In the genomic region with DNA sequence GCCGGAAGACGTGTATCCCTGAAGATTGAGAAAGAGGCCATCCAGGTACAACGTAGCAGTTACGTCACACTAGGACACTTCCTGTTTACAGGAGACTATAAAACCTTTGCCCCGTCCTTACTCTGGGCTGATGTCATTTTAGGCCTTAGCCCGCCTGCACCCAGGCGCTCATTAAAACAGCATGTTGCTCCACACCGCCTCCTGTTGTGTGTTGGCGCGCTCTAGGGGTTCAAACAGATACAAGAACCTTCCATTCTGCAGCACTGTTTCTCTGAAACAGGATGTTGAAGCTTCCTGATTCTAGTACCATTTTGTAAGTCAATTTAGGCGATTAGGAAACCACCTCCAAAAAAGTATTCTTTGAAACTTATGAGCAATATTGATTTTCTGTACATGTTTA, we compare ENCODE assay signal across 1 cellular context.
A peak's percentile ranks its signal among the peaks of the same experiment; 100 is the strongest.
TF ChIP-seq lines count a peak whose summit lies in the region.

No MANE protein-coding gene starts in this region.

TF ChIP-seq in H1, 55 proteins besides CTCF, POLR2A, EP300 and RAD21:
- TF ChIP-seq JUND (IDR thresholded peaks at IDR 0.05; ENCODE audit: low read length) (0 out of 2 replicates have a peak, but pooled peaks have one; percentile 9), CTBP2 (IDR thresholded peaks at IDR 0.05; ENCODE audit: borderline replicate concordance, insufficient read depth, insufficient read length, low read length) (no peak), ZNF274 (IDR thresholded peaks at IDR 0.05; ENCODE audit: borderline replicate concordance, extremely low read depth, low read length) (no peak), RFX5 (IDR thresholded peaks at IDR 0.05; ENCODE audit: borderline replicate concordance, low read depth, low read length) (no peak), CEBPB (IDR thresholded peaks at IDR 0.05; ENCODE audit: low read depth, low read length) (0 out of 2 replicates have a peak, but pooled peaks have one; percentile 3)
- TF ChIP-seq, protein P1, sequence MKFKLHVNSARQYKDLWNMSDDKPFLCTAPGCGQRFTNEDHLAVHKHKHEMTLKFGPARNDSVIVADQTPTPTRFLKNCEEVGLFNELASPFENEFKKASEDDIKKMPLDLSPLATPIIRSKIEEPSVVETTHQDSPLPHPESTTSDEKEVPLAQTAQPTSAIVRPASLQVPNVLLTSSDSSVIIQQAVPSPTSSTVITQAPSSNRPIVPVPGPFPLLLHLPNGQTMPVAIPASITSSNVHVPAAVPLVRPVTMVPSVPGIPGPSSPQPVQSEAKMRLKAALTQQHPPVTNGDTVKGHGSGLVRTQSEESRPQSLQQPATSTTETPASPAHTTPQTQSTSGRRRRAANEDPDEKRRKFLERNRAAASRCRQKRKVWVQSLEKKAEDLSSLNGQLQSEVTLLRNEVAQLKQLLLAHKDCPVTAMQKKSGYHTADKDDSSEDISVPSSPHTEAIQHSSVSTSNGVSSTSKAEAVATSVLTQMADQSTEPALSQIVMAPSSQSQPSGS (IDR thresholded peaks at IDR 0.05; ENCODE audit: low read length) = no peak
